Comparison of ENCODE assay signal across 27 cellular contexts in the genomic region with DNA sequence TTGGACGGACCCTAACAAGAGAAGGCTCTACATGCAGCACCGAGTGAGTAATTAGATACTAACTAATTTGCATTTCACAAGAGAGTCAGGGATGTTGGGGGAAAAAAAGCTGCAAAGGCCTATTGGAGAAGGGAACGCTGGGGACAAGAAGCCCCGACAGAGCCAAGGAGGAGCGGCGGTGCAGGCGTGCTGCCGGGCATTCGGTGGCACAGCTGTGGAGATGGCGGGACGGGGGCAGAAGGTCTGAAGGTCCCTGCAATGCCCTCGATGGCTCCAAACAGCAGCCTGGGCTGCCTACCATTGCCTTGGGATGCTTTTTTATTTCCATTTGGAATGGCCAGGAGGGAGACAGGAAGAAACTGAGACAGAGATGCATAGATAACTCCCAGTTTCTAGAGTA.
"Had no signal": no experiment of that assay in that cellular context is flagged by ENCODE, and none has a peak within 500 bp of the region (broad histone marks: within the 10 kb centered on the region; RNA-seq: fewer than 3 reads in every experiment).

No MANE protein-coding gene starts in this region.

- ATAC-seq: foreskin keratinocyte; gastroesophageal sphincter; heart left ventricle; left colon; mucosa of descending colon; psoas muscle; right cardiac atrium; stimulated activated naive B cell treated with anti-CD40 and anti-IgM and Interleukin-4, amounts not matched to agents 10 μg/mL and 1 μg/mL and 100 μg/mL, for 72 hours; upper lobe of right lung had no signal

- H3K27me3 ChIP-seq: esophagus muscularis mucosa, gastroesophageal sphincter, heart left ventricle, hepatocyte, ovary, tibial nerve, upper lobe of right lung, uterus had no signal

- H3K27ac ChIP-seq: dorsolateral prefrontal cortex, esophagus muscularis mucosa, foreskin keratinocyte, gastroesophageal sphincter, heart left ventricle, hepatocyte, left ventricle myocardium inferior, ovary, psoas muscle, thoracic aorta, tibial nerve, upper lobe of right lung, uterus had no signal

- DNase-seq: cerebellar nuclear complex; dorsolateral prefrontal cortex; effector CD4-positive, alpha-beta T cell; foreskin keratinocyte; heart left ventricle; left ventricle myocardium inferior; mucosa of descending colon; naive B cell; nephron progenitor cell; nucleus accumbens; ovary; posterior cingulate gyrus; psoas muscle; right cardiac atrium; stimulated activated CD4-positive, alpha-beta T cell treated with anti-CD3 and anti-CD28 coated beads, Interleukin-15, amount 100 ng/mL, for 24 hours; stimulated activated CD4-positive, alpha-beta T cell treated with anti-CD3 and anti-CD28 coated beads, Interleukin-2, amount 100 ng/mL, for 48 hours; stimulated activated naive B cell treated with anti-CD40 and anti-IgM and Interleukin-4, amounts not matched to agents 10 μg/mL and 1 μg/mL and 100 μg/mL, for 72 hours; uterus had no signal

- H3K9me3 ChIP-seq: mucosa of descending colon, ovary, psoas muscle, thoracic aorta, upper lobe of right lung, uterus had no signal

- H3K36me3 ChIP-seq: esophagus muscularis mucosa, gastroesophageal sphincter, heart left ventricle, left ventricle myocardium inferior, ovary, thoracic aorta, tibial nerve, upper lobe of right lung, uterus had no signal

- H3K4me3 ChIP-seq: dorsolateral prefrontal cortex, esophagus muscularis mucosa, gastroesophageal sphincter, heart left ventricle, hepatocyte, left ventricle myocardium inferior, lung, mucosa of descending colon, ovary, psoas muscle, skin epidermis, thoracic aorta, tibial nerve, upper lobe of right lung, uterus had no signal
